1 cellular context compared by ENCODE assay signal in genomic region chr6:35411066-35411465, GRCh38.
TF ChIP-seq lines count a peak whose summit lies in the region.

No MANE protein-coding gene starts in this region.

TF ChIP-seq in GM23338, 12 proteins besides CTCF, POLR2A, EP300 and RAD21 (continued from another document):
- TF ChIP-seq ZNF462 (CRISPR knock-in tag; IDR thresholded peaks at IDR 0.05): no peak
- no peak for TF ChIP-seq CREB1 (CRISPR knock-in tag; IDR thresholded peaks at IDR 0.05; ENCODE audit: low read depth)
- no peak for TF ChIP-seq STAT1 (IDR thresholded peaks at IDR 0.05; ENCODE audit: unreplicated experiment)
- no peak for TF ChIP-seq ZNF331 (CRISPR knock-in tag; IDR thresholded peaks at IDR 0.05; ENCODE audit: low read depth)
- TF ChIP-seq EZH2phosphoT487 (IDR thresholded peaks at IDR 0.05; ENCODE audit: unreplicated experiment): no peak
- no peak for TF ChIP-seq POLR2AphosphoS5 (IDR thresholded peaks at IDR 0.05; ENCODE audit: low read depth)
- TF ChIP-seq ETS1 (IDR thresholded peaks at IDR 0.05): no peak
- no peak for TF ChIP-seq JUNB (IDR thresholded peaks at IDR 0.05; ENCODE audit: unreplicated experiment)
